In the genomic region with DNA sequence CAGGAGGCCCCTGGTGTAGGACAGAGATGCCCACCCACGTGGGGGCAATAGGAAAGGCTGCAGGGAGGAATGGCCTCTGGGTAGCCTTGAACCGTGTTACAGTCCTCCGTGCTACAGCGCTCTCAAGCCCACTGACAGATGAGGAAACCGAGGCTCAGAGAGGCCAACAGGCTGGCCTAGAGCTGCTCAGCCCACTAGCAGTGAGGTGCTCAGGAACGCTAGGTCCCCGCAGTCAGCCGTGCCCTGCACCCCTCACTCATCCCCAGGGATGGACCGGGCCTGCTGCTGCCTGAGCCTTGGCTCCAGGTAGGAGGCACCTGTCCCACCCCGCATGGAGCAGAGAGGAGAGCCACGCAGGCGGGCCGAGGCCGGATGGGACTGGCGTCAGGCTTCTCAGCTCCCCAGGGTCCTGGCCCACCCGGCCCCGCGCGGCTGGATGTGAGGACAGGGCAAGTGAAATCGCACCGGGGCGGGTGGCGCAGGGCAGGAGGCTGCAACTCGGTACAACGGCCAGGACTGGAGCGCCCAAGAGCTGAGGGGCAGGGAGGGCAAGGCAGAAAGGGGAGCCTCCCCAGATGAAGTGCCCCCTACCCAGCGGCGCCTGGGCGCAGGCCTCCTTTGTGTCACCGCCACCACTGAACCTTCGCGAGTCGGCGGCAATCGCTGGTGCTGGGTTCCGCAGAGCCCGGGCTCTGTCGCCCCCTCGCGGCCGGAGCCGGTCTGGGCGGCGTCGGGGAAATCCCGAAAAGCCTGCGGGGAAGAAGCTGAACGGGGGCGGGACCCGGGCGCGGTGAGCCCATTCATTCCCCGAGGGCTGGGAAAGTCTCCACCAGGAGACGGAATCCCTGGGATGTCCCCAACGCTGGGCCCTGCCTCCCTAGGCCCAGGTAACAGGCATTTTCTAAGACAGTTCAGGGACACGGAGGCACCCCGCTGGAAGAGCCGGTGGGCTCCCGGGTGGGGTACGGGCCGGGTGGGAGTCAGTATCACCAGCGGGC, we compare ENCODE assay signal across 1 cellular context.
TF ChIP-seq lines count a peak whose summit lies in the region.

No MANE protein-coding gene starts in this region.

TF ChIP-seq in H1, 55 proteins besides CTCF, POLR2A, EP300 and RAD21:
- TF ChIP-seq CHD2 (IDR thresholded peaks at IDR 0.05; ENCODE audit: low read length) (peak; percentile 63; the same call in 1 of the 2 replicates), FOSL1 (IDR thresholded peaks at IDR 0.05; ENCODE audit: insufficient read depth, low read depth, low read length) (no peak), MAFK (IDR thresholded peaks at IDR 0.05; ENCODE audit: low read depth, low read length) (no peak), KDM4A (IDR thresholded peaks at IDR 0.05; ENCODE audit: low read depth, low read length, severe bottlenecking) (no peak), TAF7 (optimal IDR thresholded peaks at IDR 0.05; ENCODE audit: borderline replicate concordance, low read depth, low read length) (peak; percentile 42), KDM1A (IDR thresholded peaks at IDR 0.05; ENCODE audit: borderline replicate concordance, low read length) (no peak), ASH2L (IDR thresholded peaks at IDR 0.05; ENCODE audit: low read length) (no peak), CREB1 (IDR thresholded peaks at IDR 0.05) (peak; percentile 49; the same call in 1 of the 2 replicates), EGR1 (IDR thresholded peaks at IDR 0.05; ENCODE audit: borderline replicate concordance, low read depth, low read length) (peak; percentile 86), SRF (IDR thresholded peaks at IDR 0.05; ENCODE audit: low read depth, low read length) (no peak), BRCA1 (IDR thresholded peaks at IDR 0.05; ENCODE audit: low read depth, low read length) (0 out of 2 replicates have a peak, but pooled peaks have one; percentile 23), TCF12 (IDR thresholded peaks at IDR 0.05; ENCODE audit: low read depth, low read length) (no peak), EZH2 (IDR thresholded peaks at IDR 0.05; ENCODE audit: low read depth, low read length, severe bottlenecking) (no peak), RBBP5 (IDR thresholded peaks at IDR 0.05; ENCODE audit: borderline replicate concordance, low read depth, low read length) (0 out of 2 replicates have a peak, but pooled peaks have one; percentile 46), SP1 (IDR thresholded peaks at IDR 0.05; ENCODE audit: low read depth, low read length) (0 out of 2 replicates have a peak, but pooled peaks have one; percentile 44), TBP (IDR thresholded peaks at IDR 0.05; ENCODE audit: low read depth, low read length) (0 out of 2 replicates have a peak, but pooled peaks have one; percentile 28), SIN3A (conservative IDR thresholded peaks at IDR 0.05 in 1 of 2, IDR thresholded peaks at IDR 0.05 in 1 of 2; ENCODE audit: low read depth in 1 of 2, low read length in 2 of 2) (peak in 1 of 2 experiments; percentile 82; a peak in 1 of 4 replicates), CTBP2 (IDR thresholded peaks at IDR 0.05; ENCODE audit: borderline replicate concordance, insufficient read depth, insufficient read length, low read length) (peak; percentile 47), SIX5 (IDR thresholded peaks at IDR 0.05; ENCODE audit: low read depth, low read length) (no peak), TAF1 (IDR thresholded peaks at IDR 0.05; ENCODE audit: low read depth, low read length) (peak; percentile 25; the same call in 1 of the 2 replicates), HDAC2 (IDR thresholded peaks at IDR 0.05; ENCODE audit: borderline replicate concordance in 1 of 2, low read depth in 2 of 2, low read length in 2 of 2) (0 out of 4 replicates have a peak, but pooled peaks of 1 of the 2 experiments have one; percentile 11), YY1 (IDR thresholded peaks at IDR 0.05; ENCODE audit: low read depth, low read length) (peak; percentile 75)
- TF ChIP-seq, protein P1, sequence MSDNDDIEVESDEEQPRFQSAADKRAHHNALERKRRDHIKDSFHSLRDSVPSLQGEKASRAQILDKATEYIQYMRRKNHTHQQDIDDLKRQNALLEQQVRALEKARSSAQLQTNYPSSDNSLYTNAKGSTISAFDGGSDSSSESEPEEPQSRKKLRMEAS (IDR thresholded peaks at IDR 0.05), result peak; percentile 53; the same call in 1 of the 2 replicates
- TF ChIP-seq, protein P2, sequence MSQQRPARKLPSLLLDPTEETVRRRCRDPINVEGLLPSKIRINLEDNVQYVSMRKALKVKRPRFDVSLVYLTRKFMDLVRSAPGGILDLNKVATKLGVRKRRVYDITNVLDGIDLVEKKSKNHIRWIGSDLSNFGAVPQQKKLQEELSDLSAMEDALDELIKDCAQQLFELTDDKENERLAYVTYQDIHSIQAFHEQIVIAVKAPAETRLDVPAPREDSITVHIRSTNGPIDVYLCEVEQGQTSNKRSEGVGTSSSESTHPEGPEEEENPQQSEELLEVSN (IDR thresholded peaks at IDR 0.05), result peak; percentile 54
TF ChIP-seq in H1: peak in this region for 15.
